ENCODE assay signal across 19 cellular contexts in the genomic region with DNA sequence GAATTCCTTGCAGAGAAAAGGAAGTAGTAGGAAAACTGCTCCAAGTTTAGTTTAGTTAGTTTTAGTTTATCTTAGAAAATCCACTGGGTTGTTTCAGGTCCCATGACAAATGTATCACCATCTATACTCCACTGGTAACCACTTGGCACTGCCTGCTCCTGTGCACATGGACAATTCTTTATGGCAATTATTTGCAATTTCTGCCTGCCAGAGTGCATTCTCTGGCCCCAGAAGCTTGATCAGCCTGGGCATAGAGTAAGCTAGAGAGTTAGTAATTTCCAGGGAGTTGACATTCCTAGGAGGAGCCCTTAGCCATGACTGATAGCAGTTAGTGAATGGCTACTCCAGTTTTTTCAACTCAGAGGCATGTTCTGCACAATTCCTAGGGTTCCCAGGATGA.
"Had no signal": no experiment of that assay in that cellular context is flagged by ENCODE, and none has a peak within 500 bp of the region (broad histone marks: within the 10 kb centered on the region; RNA-seq: fewer than 3 reads in every experiment).

No MANE protein-coding gene starts in this region.

- DNase-seq: activated CD4-positive, alpha-beta T cell treated with anti-CD3 and anti-CD28 coated beads for 48 hours; activated CD4-positive, alpha-beta T cell treated with anti-CD3 and anti-CD28 coated beads, Interleukin-2, amount 50 U/mL, for 4 hours; activated CD4-positive, CD25-positive, alpha-beta regulatory T cell treated with anti-CD3 and anti-CD28 coated beads, Interleukin-2, amount 50 U/mL, for 72 hours; activated CD8-positive, alpha-beta memory T cell treated with anti-CD3 and anti-CD28 coated beads, Interleukin-2, amount 50 U/mL, for 48 hours; activated CD8-positive, alpha-beta T cell treated with anti-CD3 and anti-CD28 coated beads, Interleukin-2, amount 10 ng/mL, durations not matched to agents 7 days and 5 days; activated T-cell treated with anti-CD3 and anti-CD28 coated beads, Interleukin-2, amount 50 U/mL, for 1 hour; aorta; body of pancreas; central memory CD4-positive, alpha-beta T cell; KG1; NCI-H1092; NCI-H1417; NCI-H1694; NCI-H2081; NCI-H446; NCI-H524; SHP77; T-helper 9 cell had no signal

- H3K27ac ChIP-seq: body of pancreas, SJSA1 had no signal

- H3K9me3 ChIP-seq: body of pancreas, SJSA1 had no signal

- H3K27me3 ChIP-seq: body of pancreas, SJSA1 had no signal

- H3K4me3 ChIP-seq: body of pancreas, SJSA1 had no signal

- H3K4me1 ChIP-seq: body of pancreas had no signal

- H3K36me3 ChIP-seq: SJSA1 had no signal
